9 cellular contexts compared by ENCODE assay signal in the genomic region with DNA sequence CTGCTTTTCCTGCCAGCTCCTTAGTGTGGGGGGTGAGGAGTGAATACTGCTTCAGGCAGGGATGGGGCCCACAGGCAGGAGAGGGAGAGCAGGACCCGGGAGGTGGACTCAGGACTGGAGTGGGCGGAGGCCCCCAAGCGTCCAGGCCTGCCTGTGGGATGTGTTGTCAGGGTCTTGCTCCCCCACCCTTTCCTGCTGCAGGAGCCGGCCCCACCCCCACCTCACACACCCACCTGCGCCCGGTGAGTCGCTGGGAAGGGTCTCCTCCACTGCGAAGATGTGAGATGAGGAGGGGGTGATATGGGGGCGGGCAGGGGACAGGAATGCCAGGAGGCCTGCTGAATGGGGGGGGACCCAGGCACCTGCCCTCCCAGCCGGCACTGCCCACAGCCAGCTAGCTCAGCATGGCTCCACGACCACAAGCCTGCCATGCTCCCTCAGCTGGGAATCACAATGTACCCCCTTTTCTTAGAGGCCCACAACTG. TPM values are rescaled to one million over a fixed set of nuclear protein-coding genes. Genes with fewer than 3 reads are reported as not detected.
DNase-seq lines count a peak whose midpoint lies in the region; ATAC-seq, FAIRE-seq and TF ChIP-seq lines count a peak whose summit lies in the region.
"Had no signal": no experiment of that assay in that cellular context is flagged by ENCODE, and none has a peak within 500 bp of the region (broad histone marks: within the 10 kb centered on the region; RNA-seq: fewer than 3 reads in every experiment).

No MANE protein-coding gene starts in this region.

- H3K36me3 Mint-ChIP-seq in H9 (ENCODE audit: insufficient read depth in 1 of 3, low read depth in 3 of 3) (peaks cover 0 to 15% (median 9%) of the 10 kb centered on the region in 3 experiments; a peak in 5 of 7 replicates), T-helper 17 cell (ENCODE audit: low read depth) (no peaks in the 10 kb centered on the region)

- H3K27ac Mint-ChIP-seq in H9 = no peak overlapping the region
- H3K27ac Mint-ChIP-seq in T-helper 17 cell = no peak overlapping the region
- H3K27ac Mint-ChIP-seq: activated B cell treated with CpG ODN at 0.5 μM for 24 hours had no signal

- no peak overlapping the region for H2AFZ ChIP-seq in H9 (ENCODE audit: low read length)

- peak overlapping the region; percentile 75 to 90 for H3K4me3 Mint-ChIP-seq in H9
- peak overlapping the region; percentile 80 for H3K4me3 Mint-ChIP-seq in T-helper 17 cell

- H3K4ac ChIP-seq in H9 (ENCODE audit: low read depth, low read length) = no peak overlapping the region

- H3K23ac ChIP-seq in H9 (ENCODE audit: insufficient read length, low read depth, low read length) = no peak overlapping the region

- H2BK20ac ChIP-seq in H9 (ENCODE audit: low read depth, low read length, poor library complexity, severe bottlenecking) = no peak overlapping the region

- no peak overlapping the region for H2BK12ac ChIP-seq in H9 (ENCODE audit: insufficient read length, low read depth, low read length)

- H3K18ac ChIP-seq in H9 (ENCODE audit: insufficient read length, low read depth, low read length) = no peak overlapping the region

- no peak for DNase-seq in H9
- no peak for DNase-seq in T-helper 17 cell
- DNase-seq in left ventricle myocardium inferior = no peak
- DNase-seq in gastrocnemius medialis = no peak
- no peak for DNase-seq in DMS53 (lab: John Stamatoyannopoulos, UW)
- DNase-seq in urothelium cell line (ENCODE audit: low spot score) = no peak
- no peak for DNase-seq in dermis blood vessel endothelial cell
- no peak for DNase-seq in DMS 273 (lab: John Stamatoyannopoulos, UW; ENCODE audit: unreplicated experiment)
- DNase-seq: activated B cell treated with CpG ODN at 0.5 μM for 24 hours had no signal

- no peak overlapping the region for H2AK5ac ChIP-seq in H9 (ENCODE audit: insufficient read length, low read length)

- H3K14ac ChIP-seq in H9 (ENCODE audit: insufficient read depth, low read length) = no peak overlapping the region

- no CpG with 5 or more reads among the region's 11 CpGs for WGBS in H9 (ENCODE audit: extremely low coverage, insufficient read length, low lambda C conversion rate)

- H3K27me3 ChIP-seq in H9 (ENCODE audit: insufficient read depth, low read length) = no peaks in the 10 kb centered on the region
- peaks cover 41% of the 10 kb centered on the region for H3K27me3 ChIP-seq in left ventricle myocardium inferior (ENCODE audit: low read depth)
- H3K27me3 ChIP-seq in gastrocnemius medialis = peaks cover 6 to 17% (median 15%) of the 10 kb centered on the region in 3 donors

- no peaks in the 10 kb centered on the region for H3K36me3 ChIP-seq in left ventricle myocardium inferior
- H3K36me3 ChIP-seq in gastrocnemius medialis = no peaks in the 10 kb centered on the region

- H3K23me2 ChIP-seq in H9 (ENCODE audit: insufficient read length, low read depth, low read length, poor library complexity, severe bottlenecking) = peaks cover 13% of the 10 kb centered on the region

- H3K27ac ChIP-seq in H9 (ENCODE audit: insufficient read length, low read depth, low read length) (no peak overlapping the region), left ventricle myocardium inferior (replicated peaks) (no peak overlapping the region), gastrocnemius medialis (no peak overlapping the region)

- peaks cover 14% of the 10 kb centered on the region for H3K4me1 ChIP-seq in H9 (ENCODE audit: insufficient read depth, low read length)
- H3K4me1 ChIP-seq in left ventricle myocardium inferior = peaks cover 30% of the 10 kb centered on the region
- H3K4me1 ChIP-seq in gastrocnemius medialis = peaks cover 4 to 12% of the 10 kb centered on the region in 2 donors

- no peak overlapping the region for H2BK5ac ChIP-seq in H9 (ENCODE audit: insufficient read length, low read length)

- H4K5ac ChIP-seq in H9 (ENCODE audit: insufficient read length, low read depth, low read length) = no peak overlapping the region

- H3K9me3 ChIP-seq in H9 (ENCODE audit: control insufficient read depth, low read depth, low read length) (no peaks in the 10 kb centered on the region), T-helper 17 cell (ENCODE audit: control insufficient read depth, low read length, poor library complexity, severe bottlenecking) (no peaks in the 10 kb centered on the region), left ventricle myocardium inferior (replicated peaks) (no peaks in the 10 kb centered on the region), gastrocnemius medialis (no peaks in the 10 kb centered on the region)

- TF ChIP-seq POLR2A in gastrocnemius medialis (IDR thresholded peaks at IDR 0.05) = no peak

- H2BK15ac ChIP-seq in H9 (ENCODE audit: low read depth, low read length) = no peak overlapping the region

- peak overlapping the region; percentile 79 for H3K4me3 ChIP-seq in left ventricle myocardium inferior
- H3K4me3 ChIP-seq in gastrocnemius medialis = peak overlapping the region in 3 of 4 donors; percentile 59 to 79 (median 62)

- H3K56ac ChIP-seq in H9 (ENCODE audit: insufficient read length, low read depth, low read length) = no peak overlapping the region

- H3K4me2 ChIP-seq in H9 (ENCODE audit: insufficient read depth, insufficient read length, low read length) = peak overlapping the region; percentile 58

- H4K8ac ChIP-seq in H9 (replicated peaks; ENCODE audit: insufficient read length, low read depth, low read length) = no peak overlapping the region

- H3K9me3 Mint-ChIP-seq in H9 = no peaks in the 10 kb centered on the region
- H3K9me3 Mint-ChIP-seq: activated B cell treated with CpG ODN at 0.5 μM for 24 hours had no signal

- H3K4me1 Mint-ChIP-seq in H9 (peaks cover 22 to 36% of the 10 kb centered on the region in 2 experiments), T-helper 17 cell (peaks cover 7% of the 10 kb centered on the region)

- H2BK120ac ChIP-seq in H9 (ENCODE audit: low read depth, low read length, poor library complexity, severe bottlenecking) = no peak overlapping the region

- intact Hi-C loops in left ventricle myocardium inferior (cut with micrococcal nuclease) = no loop called here
- intact Hi-C loops in gastrocnemius medialis (cut with DNase I; ENCODE audit: low total_unique reads) = no loop called here

- in situ Hi-C loops in gastrocnemius medialis (cut with MboI; ENCODE audit: low sequenced_read_pairs in 4 of 4) = no loop called here

- H3K79me2 ChIP-seq in H9 (ENCODE audit: insufficient read depth, low read length) = no peaks in the 10 kb centered on the region

- TF ChIP-seq CTCF in H9 (conservative IDR thresholded peaks at IDR 0.05) (no peak), left ventricle myocardium inferior (IDR thresholded peaks at IDR 0.05; ENCODE audit: borderline replicate concordance) (no peak), gastrocnemius medialis (IDR thresholded peaks at IDR 0.05 in 4 of 5, conservative IDR thresholded peaks at IDR 0.05 in 1 of 5) (no peak)

- H3K27me3 Mint-ChIP-seq in H9 (ENCODE audit: low read depth) (peaks cover 35% of the 10 kb centered on the region), T-helper 17 cell (peaks cover 41% of the 10 kb centered on the region)

- H3K79me1 ChIP-seq in H9 (ENCODE audit: insufficient read depth, low read depth, low read length, poor library complexity, severe bottlenecking) = no peaks in the 10 kb centered on the region

- H4K20me1 ChIP-seq in H9 (ENCODE audit: control insufficient read depth, insufficient read depth, insufficient read length) = no peaks in the 10 kb centered on the region

- no peak for FAIRE-seq in urothelium cell line (lab: Jason Lieb, UNC)

- H4K91ac ChIP-seq in H9 (ENCODE audit: insufficient read length, low read depth, low read length) = no peak overlapping the region

- no peak for ATAC-seq in T-helper 17 cell
- ATAC-seq in gastrocnemius medialis = no peak

- H3T11ph ChIP-seq in H9 (ENCODE audit: low read length) = no peak overlapping the region

- no peak overlapping the region for H3K9ac ChIP-seq in H9 (ENCODE audit: extremely low read depth, insufficient read length, low read length)

RNA-seq across cellular contexts. Expression of gene FAM171A2, which starts 1.1 kb away (rescaled TPM):
- total RNA-seq in H9 (2021) (27.3 and 27.5 TPM in 2 replicates), T-helper 17 cell (under 1 TPM; 0.07 to 0.31 TPM), left ventricle myocardium inferior (0.55 TPM), gastrocnemius medialis (under 1 TPM in 3 of 4 donors, not detected in 1; 0.10 to 0.47 (median 0.23) TPM), dermis blood vessel endothelial cell (7.0 and 9.7 TPM in 2 replicates)

RNA-seq across cellular contexts. Expression of gene GRN, which starts 17.4 kb away (rescaled TPM):
- total RNA-seq in H9 (2021) = 127 and 130 TPM in 2 replicates
- total RNA-seq in T-helper 17 cell = 10 to 100 TPM; 31.7 to 47.7 TPM
- 160 TPM for total RNA-seq in left ventricle myocardium inferior
- total RNA-seq in gastrocnemius medialis = 100 to 1,000 TPM in 2 of 4 donors, 10 to 100 TPM in 2; 64.2 to 111 (median 87.1) TPM
- 543 and 963 TPM in 2 replicates for total RNA-seq in dermis blood vessel endothelial cell

RNA-seq across cellular contexts. Expression of gene ITGA2B, which starts 26.9 kb away (rescaled TPM):
- total RNA-seq in H9 (2021) (8.3 and 10.1 TPM in 2 replicates), T-helper 17 cell (100 to 1,000 TPM in 1 of 2 donors, 1 to 10 TPM in 1; 8.9 to 297 TPM), left ventricle myocardium inferior (0.91 TPM), gastrocnemius medialis (under 1 TPM in 1 of 4 donors, not detected in 3; 0.33 TPM), dermis blood vessel endothelial cell (0.19 and 1.0 TPM in 2 replicates)
- total RNA-seq: activated B cell treated with CpG ODN at 0.5 μM for 24 hours had no signal

RNA-seq across cellular contexts. Expression of gene SLC25A39, which starts 37.9 kb away (rescaled TPM):
- total RNA-seq in H9 (2021) (227 and 235 TPM in 2 replicates), T-helper 17 cell (10 to 100 TPM; 75.9 to 76.5 TPM), left ventricle myocardium inferior (46.7 TPM), gastrocnemius medialis (10 to 100 TPM; 36.7 to 44.2 (median 38.4) TPM), dermis blood vessel endothelial cell (88.8 and 120 TPM in 2 replicates)

RNA-seq across cellular contexts. Expression of gene RUNDC3A, which starts 54.1 kb away (rescaled TPM):
- total RNA-seq in H9 (2021) (2.2 and 3.8 TPM in 2 replicates), T-helper 17 cell (under 1 TPM; 0.37 to 0.55 TPM), left ventricle myocardium inferior (0.41 TPM), gastrocnemius medialis (not detected), dermis blood vessel endothelial cell (under 0.01 TPM in 1 of 2 replicates, not detected in the other)
